8 cellular contexts compared by ENCODE assay signal in the genomic region with DNA sequence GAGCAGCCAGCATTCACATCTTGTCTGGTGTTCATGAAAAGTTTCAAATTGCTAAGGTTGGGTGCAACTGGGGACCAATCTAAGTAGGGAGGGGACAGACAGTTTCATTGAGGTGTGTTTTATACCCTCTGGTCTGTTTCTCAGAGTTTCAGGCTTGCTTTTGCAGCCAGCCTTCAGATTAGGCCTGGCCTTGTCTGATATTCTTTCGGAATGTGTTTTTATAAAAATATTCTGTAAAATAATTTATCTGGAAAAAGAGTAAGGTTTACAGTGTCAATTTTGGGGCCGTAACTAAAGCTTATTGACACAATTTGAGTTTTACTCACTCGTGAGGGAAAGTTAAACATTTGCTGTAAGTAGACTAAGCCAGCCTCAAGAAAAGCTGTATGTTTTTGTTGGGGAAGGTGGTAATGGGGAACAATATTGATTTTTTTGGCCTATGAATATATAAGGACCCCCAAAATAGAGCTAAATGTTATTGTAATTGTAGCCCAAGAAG. TPM values are rescaled to one million over a fixed set of nuclear protein-coding genes. Genes with fewer than 3 reads are reported as not detected.
A peak's percentile ranks its signal among the peaks of the same experiment; 100 is the strongest.
DNase-seq lines count a peak whose midpoint lies in the region; ATAC-seq and TF ChIP-seq lines count a peak whose summit lies in the region.

No MANE protein-coding gene starts in this region.

- no peak for TF ChIP-seq POLR2A in gastrocnemius medialis (IDR thresholded peaks at IDR 0.05)

- no peaks in the 10 kb centered on the region for H3K9me3 ChIP-seq in gastrocnemius medialis

- DNase-seq in activated naive CD4-positive, alpha-beta T cell treated with anti-CD3 and anti-CD28 coated beads for 36 hours, result no peak
- no peak for DNase-seq in activated naive CD4-positive, alpha-beta T cell (lab: John Stamatoyannopoulos, UW)
- DNase-seq in SW480 (ENCODE audit: low spot score) (peak; percentile 16), foreskin keratinocyte (peak in 1 of 2 donors; percentile 13), gastrocnemius medialis (no peak), NCI-H2081 treated with DMSO at 0.1 percent for 48 hours (lab: John Stamatoyannopoulos, UW) (no peak), amygdala (lab: John Stamatoyannopoulos, UW) (no peak)

- in situ Hi-C loops in gastrocnemius medialis (cut with MboI; ENCODE audit: low sequenced_read_pairs in 4 of 4), result no loop called here

- H3K27me3 Mint-ChIP-seq in activated naive CD4-positive, alpha-beta T cell treated with anti-CD3 and anti-CD28 coated beads for 36 hours (ENCODE audit: low read depth), result no peaks in the 10 kb centered on the region

- peak overlapping the region; percentile 95 for H3K27ac Mint-ChIP-seq in activated naive CD4-positive, alpha-beta T cell treated with anti-CD3 and anti-CD28 coated beads for 36 hours

- H3K27me3 ChIP-seq in foreskin keratinocyte, result no peaks in the 10 kb centered on the region
- no peaks in the 10 kb centered on the region for H3K27me3 ChIP-seq in gastrocnemius medialis

- no peaks in the 10 kb centered on the region for H3K36me3 ChIP-seq in gastrocnemius medialis

- ATAC-seq in HG02884 (IDR thresholded peaks at IDR 0.05; ENCODE audit: unreplicated experiment), result peak; percentile 24
- no peak for ATAC-seq in foreskin keratinocyte
- peak in 1 of 2 donors; percentile 1 for ATAC-seq in gastrocnemius medialis

- H3K4me1 Mint-ChIP-seq in activated naive CD4-positive, alpha-beta T cell treated with anti-CD3 and anti-CD28 coated beads for 36 hours (ENCODE audit: low read depth), result peaks cover 63% of the 10 kb centered on the region

- TF ChIP-seq CTCF in foreskin keratinocyte (conservative IDR thresholded peaks at IDR 0.05), result no peak
- no peak for TF ChIP-seq CTCF in gastrocnemius medialis (IDR thresholded peaks at IDR 0.05 in 4 of 5, conservative IDR thresholded peaks at IDR 0.05 in 1 of 5)

- H3K4me3 Mint-ChIP-seq in activated naive CD4-positive, alpha-beta T cell treated with anti-CD3 and anti-CD28 coated beads for 36 hours, result peak overlapping the region; percentile 95

- CTCF ChIA-PET in activated naive CD4-positive, alpha-beta T cell treated with anti-CD3 and anti-CD28 coated beads for 36 hours (lab: Charles Lee), result interaction anchor here (1.1 kb wide), 1 partner anchor 8 kb away, joined by 4 read pairs; no protein-coding TSS in a partner anchor

- H3K36me3 Mint-ChIP-seq in activated naive CD4-positive, alpha-beta T cell treated with anti-CD3 and anti-CD28 coated beads for 36 hours (ENCODE audit: low read depth), result peaks cover 13% of the 10 kb centered on the region

- intact Hi-C loops in activated naive CD4-positive, alpha-beta T cell treated with anti-CD3 and anti-CD28 coated beads for 36 hours (cut with micrococcal nuclease), result loop anchor here (1.0 to 5.0 kb wide), 5 partner anchors 8 to 1951 kb away; partner anchors contain the start of genes COX7A2, MYO6, SLC17A5 and TMEM30A
- intact Hi-C loops in gastrocnemius medialis (cut with DNase I; ENCODE audit: low total_unique reads), result loop anchor here (5.0 kb wide), 2 partner anchors 316 to 1951 kb away; partner anchors contain the start of gene SLC17A5

- H3K4me1 ChIP-seq in foreskin keratinocyte (peaks cover 6% of the 10 kb centered on the region), gastrocnemius medialis (peaks cover 32 to 34% of the 10 kb centered on the region in 2 donors)

- H3K9me3 Mint-ChIP-seq in activated naive CD4-positive, alpha-beta T cell treated with anti-CD3 and anti-CD28 coated beads for 36 hours, result no peaks in the 10 kb centered on the region

- H3K4me3 ChIP-seq in gastrocnemius medialis, result peak overlapping the region; percentile 84 to 96 (median 88)

- H3K27ac ChIP-seq in foreskin keratinocyte (peak overlapping the region; percentile 97), gastrocnemius medialis (peak overlapping the region; percentile 97 to 98 (median 98))

RNA-seq across cellular contexts. Expression of gene SENP6, which starts 1.3 kb away (rescaled TPM):
- total RNA-seq in activated naive CD4-positive, alpha-beta T cell treated with anti-CD3 and anti-CD28 coated beads for 36 hours, result 10 to 100 TPM; 54.0 to 57.7 TPM
- 48.6 and 51.1 TPM in 2 replicates for total RNA-seq in foreskin keratinocyte
- 14.2 and 16.8 TPM in 2 replicates for polyA plus RNA-seq in foreskin keratinocyte
- total RNA-seq in gastrocnemius medialis, result 10 to 100 TPM; 50.3 to 67.9 (median 57.6) TPM
